In the genomic region with DNA sequence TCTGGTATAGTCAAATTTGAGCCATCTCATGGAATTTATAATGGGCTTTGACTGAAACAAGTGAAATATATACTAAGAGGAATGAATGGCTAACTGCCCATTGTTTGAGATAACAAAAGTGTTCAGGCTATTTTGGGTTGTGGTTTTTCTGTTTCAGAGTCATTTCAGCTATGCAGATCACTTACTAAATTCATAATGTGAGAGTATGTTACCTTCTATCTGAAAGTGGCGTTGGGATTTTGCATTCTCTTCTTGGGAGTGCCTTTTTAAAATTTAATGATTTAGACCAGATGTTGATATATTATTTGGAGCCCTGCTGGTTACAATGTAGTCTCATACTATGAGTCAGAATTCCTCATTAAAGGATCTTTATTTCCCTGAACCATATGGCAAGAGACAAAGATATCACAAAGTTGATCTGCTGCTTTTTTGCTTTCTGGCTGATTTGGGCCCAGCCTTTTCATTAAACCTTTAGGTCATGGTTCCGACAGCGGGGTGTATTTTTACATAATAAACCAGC, we compare ENCODE assay signal across 9 cellular contexts. TPM values are rescaled to one million over a fixed set of nuclear protein-coding genes. Genes with fewer than 3 reads are reported as not detected.
DNase-seq lines count a peak whose midpoint lies in the region; ATAC-seq, FAIRE-seq and TF ChIP-seq lines count a peak whose summit lies in the region.
"Had no signal": no experiment of that assay in that cellular context is flagged by ENCODE, and none has a peak within 500 bp of the region (broad histone marks: within the 10 kb centered on the region; RNA-seq: fewer than 3 reads in every experiment).

No MANE protein-coding gene starts in this region.

- TF ChIP-seq CTCF in astrocyte (IDR thresholded peaks at IDR 0.05; ENCODE audit: insufficient read depth, low read depth, low read length), result no peak
- TF ChIP-seq CTCF in smooth muscle cell (IDR thresholded peaks at IDR 0.05; ENCODE audit: borderline replicate concordance, insufficient read depth, poor library complexity, severe bottlenecking), result no peak

- H2AFZ ChIP-seq in astrocyte (ENCODE audit: low read depth, low read length), result no peak overlapping the region
- H2AFZ ChIP-seq in smooth muscle cell (ENCODE audit: low read depth), result no peak overlapping the region

- H3K4me3 ChIP-seq in astrocyte (ENCODE audit: insufficient read depth, low read depth, low read length), result peak overlapping the region; percentile 30
- H3K4me3 ChIP-seq in smooth muscle cell, result no peak overlapping the region
- H3K4me3 ChIP-seq: pancreas had no signal

- H3F3A ChIP-seq in smooth muscle cell (ENCODE audit: low read depth), result peaks cover 49% of the 10 kb centered on the region

- intact Hi-C loops in activated CD4-positive, alpha-beta T cell treated with anti-CD3 and anti-CD28 coated beads, Interleukin-2, amount 10 ng/mL, durations not matched to agents 24 days and 14 days (cut with micrococcal nuclease), result no loop called here

- no peaks in the 10 kb centered on the region for H3K27me3 ChIP-seq in astrocyte (ENCODE audit: insufficient read depth, low read length)
- no peaks in the 10 kb centered on the region for H3K27me3 ChIP-seq in smooth muscle cell (ENCODE audit: low read depth)
- H3K27me3 ChIP-seq: pancreas had no signal

- WGBS in smooth muscle cell (ENCODE audit: low lambda C conversion rate), result 64% methylated on average over 3 of the region's 3 CpGs

- H3K9me3 ChIP-seq in astrocyte (ENCODE audit: insufficient read depth, low read depth, low read length) (no peaks in the 10 kb centered on the region), smooth muscle cell (replicated peaks; ENCODE audit: low read depth) (no peaks in the 10 kb centered on the region)
- H3K9me3 ChIP-seq: pancreas had no signal

- H3K4me3 Mint-ChIP-seq in astrocyte (ENCODE audit: unreplicated experiment), result peak overlapping the region; percentile 22
- H3K4me3 Mint-ChIP-seq in activated CD4-positive, alpha-beta T cell treated with anti-CD3 and anti-CD28 coated beads, Interleukin-2, amount 10 ng/mL, durations not matched to agents 24 days and 14 days, result no peak overlapping the region
- H3K4me3 Mint-ChIP-seq: activated naive CD8-positive, alpha-beta T cell treated with anti-CD3 and anti-CD28 coated beads, Interleukin-2, amount 10 ng/mL, durations not matched to agents 7 days and 5 days had no signal

- ATAC-seq in GM18861 (IDR thresholded peaks at IDR 0.05; ENCODE audit: unreplicated experiment) (peak; percentile 75), HG03442 (IDR thresholded peaks at IDR 0.05; ENCODE audit: unreplicated experiment) (peak; percentile 59)

- peaks cover 59% of the 10 kb centered on the region for H3K4me1 ChIP-seq in astrocyte (ENCODE audit: insufficient read depth, low read length)
- H3K4me1 ChIP-seq in smooth muscle cell (ENCODE audit: low read depth), result peaks cover 30% of the 10 kb centered on the region

- H4K20me1 ChIP-seq in astrocyte (ENCODE audit: insufficient read depth, low read length) (peaks cover 94% of the 10 kb centered on the region), smooth muscle cell (ENCODE audit: low read depth) (peaks cover 100% of the 10 kb centered on the region)

- peaks cover 49% of the 10 kb centered on the region for H3K4me1 Mint-ChIP-seq in astrocyte (ENCODE audit: low read depth, unreplicated experiment)
- H3K4me1 Mint-ChIP-seq in activated CD4-positive, alpha-beta T cell treated with anti-CD3 and anti-CD28 coated beads, Interleukin-2, amount 10 ng/mL, durations not matched to agents 24 days and 14 days, result peaks cover 33% of the 10 kb centered on the region

- peak overlapping the region; percentile 38 for H3K27ac Mint-ChIP-seq in astrocyte (ENCODE audit: unreplicated experiment)
- no peak overlapping the region for H3K27ac Mint-ChIP-seq in activated CD4-positive, alpha-beta T cell treated with anti-CD3 and anti-CD28 coated beads, Interleukin-2, amount 10 ng/mL, durations not matched to agents 24 days and 14 days
- H3K27ac Mint-ChIP-seq: activated naive CD8-positive, alpha-beta T cell treated with anti-CD3 and anti-CD28 coated beads, Interleukin-2, amount 10 ng/mL, durations not matched to agents 7 days and 5 days had no signal

- peaks cover 2% of the 10 kb centered on the region for H3K36me3 Mint-ChIP-seq in astrocyte (ENCODE audit: low read depth, unreplicated experiment)
- H3K36me3 Mint-ChIP-seq in activated CD4-positive, alpha-beta T cell treated with anti-CD3 and anti-CD28 coated beads, Interleukin-2, amount 10 ng/mL, durations not matched to agents 24 days and 14 days (ENCODE audit: low read depth), result peaks cover 16% of the 10 kb centered on the region
- H3K36me3 Mint-ChIP-seq: activated naive CD8-positive, alpha-beta T cell treated with anti-CD3 and anti-CD28 coated beads, Interleukin-2, amount 10 ng/mL, durations not matched to agents 7 days and 5 days had no signal

- peak overlapping the region; percentile 77 for H3K9ac ChIP-seq in astrocyte (ENCODE audit: low read length)
- H3K9ac ChIP-seq in smooth muscle cell (ENCODE audit: low read depth), result no peak overlapping the region

- H3K36me3 ChIP-seq in astrocyte (ENCODE audit: insufficient read depth, low read length) (peaks cover 13% of the 10 kb centered on the region), smooth muscle cell (ENCODE audit: low read depth) (no peaks in the 10 kb centered on the region)
- H3K36me3 ChIP-seq: pancreas had no signal

- peaks cover 99% of the 10 kb centered on the region for H3K79me2 ChIP-seq in astrocyte (ENCODE audit: insufficient read depth, low read length)
- H3K79me2 ChIP-seq in smooth muscle cell (ENCODE audit: low read depth), result peaks cover 100% of the 10 kb centered on the region

- no peak for FAIRE-seq in astrocyte (lab: Jason Lieb, UNC)
- FAIRE-seq: pancreas had no signal

- no peaks in the 10 kb centered on the region for H3K27me3 Mint-ChIP-seq in astrocyte (ENCODE audit: low read depth, unreplicated experiment)
- no peaks in the 10 kb centered on the region for H3K27me3 Mint-ChIP-seq in activated CD4-positive, alpha-beta T cell treated with anti-CD3 and anti-CD28 coated beads, Interleukin-2, amount 10 ng/mL, durations not matched to agents 24 days and 14 days
- H3K27me3 Mint-ChIP-seq: activated naive CD8-positive, alpha-beta T cell treated with anti-CD3 and anti-CD28 coated beads, Interleukin-2, amount 10 ng/mL, durations not matched to agents 7 days and 5 days had no signal

- H3K27ac ChIP-seq in astrocyte (ENCODE audit: low read depth, low read length) (peak overlapping the region; percentile 91), smooth muscle cell (ENCODE audit: low read depth) (peak overlapping the region; percentile 46)
- H3K27ac ChIP-seq: pancreas had no signal

- H3K4me2 ChIP-seq in astrocyte (ENCODE audit: low read length), result peak overlapping the region; percentile 78
- peak overlapping the region; percentile 24 for H3K4me2 ChIP-seq in smooth muscle cell

- no peaks in the 10 kb centered on the region for H3K9me3 Mint-ChIP-seq in astrocyte (ENCODE audit: unreplicated experiment)
- no peaks in the 10 kb centered on the region for H3K9me3 Mint-ChIP-seq in activated CD4-positive, alpha-beta T cell treated with anti-CD3 and anti-CD28 coated beads, Interleukin-2, amount 10 ng/mL, durations not matched to agents 24 days and 14 days
- H3K9me3 Mint-ChIP-seq: activated naive CD8-positive, alpha-beta T cell treated with anti-CD3 and anti-CD28 coated beads, Interleukin-2, amount 10 ng/mL, durations not matched to agents 7 days and 5 days had no signal

- DNase-seq in astrocyte (ENCODE audit: low read depth) (peak; percentile 91), smooth muscle cell (lab: John Stamatoyannopoulos, UW; ENCODE audit: unreplicated experiment) (no peak), COLO668 (lab: John Stamatoyannopoulos, UW; ENCODE audit: unreplicated experiment) (no peak)
- no peak for DNase-seq in activated CD4-positive, CD25-positive, alpha-beta regulatory T cell treated with anti-CD3 and anti-CD28 coated beads, Interleukin-2, amount 50 U/mL, for 72 hours
- no peak for DNase-seq in activated CD4-positive, alpha-beta T cell treated with anti-CD3 and anti-CD28 coated beads, Interleukin-2, amount 10 ng/mL, durations not matched to agents 24 days and 14 days
- DNase-seq: activated naive CD8-positive, alpha-beta T cell treated with anti-CD3 and anti-CD28 coated beads, Interleukin-2, amount 10 ng/mL, durations not matched to agents 7 days and 5 days; pancreas had no signal

RNA-seq across cellular contexts. Expression of a gene that starts 10.4 kb away (rescaled TPM):
- total RNA-seq in astrocyte (469 and 474 TPM in 2 replicates), smooth muscle cell (187 and 190 TPM in 2 replicates)
- polyA plus RNA-seq in smooth muscle cell, result 128 TPM in 2 replicates
- 26.1 and 26.8 TPM in 2 replicates for total RNA-seq in activated CD4-positive, alpha-beta T cell treated with anti-CD3 and anti-CD28 coated beads, Interleukin-2, amount 10 ng/mL, durations not matched to agents 24 days and 14 days
